Comparison of ENCODE assay signal across 22 cellular contexts in genomic region chr12:87671757-87672156, GRCh38.
DNase-seq lines count a peak whose midpoint lies in the region; ATAC-seq and TF ChIP-seq lines count a peak whose summit lies in the region.
"Had no signal": no experiment of that assay in that cellular context is flagged by ENCODE, and none has a peak within 500 bp of the region (broad histone marks: within the 10 kb centered on the region; RNA-seq: fewer than 3 reads in every experiment).

No MANE protein-coding gene starts in this region.

- no peaks in the 10 kb centered on the region; the same call in 1 of the 2 replicates for H3K9me2 ChIP-seq in GM23338 (ENCODE audit: insufficient read depth)

- TF ChIP-seq CTCF in KMS-11 (conservative IDR thresholded peaks at IDR 0.05; ENCODE audit: low read depth, low read length), result no peak
- TF ChIP-seq CTCF in tibial nerve (IDR thresholded peaks at IDR 0.05), result no peak
- TF ChIP-seq CTCF in GM23338 (conservative IDR thresholded peaks at IDR 0.05; ENCODE audit: low read depth in 2 of 2), result no peak

- H3K27me3 ChIP-seq in KMS-11 (ENCODE audit: insufficient read depth, low read depth) (no peaks in the 10 kb centered on the region), tibial nerve (no peaks in the 10 kb centered on the region), GM23338 (ENCODE audit: insufficient read depth) (no peaks in the 10 kb centered on the region)
- H3K27me3 ChIP-seq: BLaER1 treated with 17β-estradiol and CSF1 and Interleukin-3, amounts not matched to agents 10 nM and 100 nM had no signal

- DNase-seq in EL, result peak; percentile 49
- peak; percentile 10 for DNase-seq in RPMI7951 (ENCODE audit: low read depth)
- DNase-seq in fibroblast of peridontal ligament (ENCODE audit: extremely low read depth), result peak; percentile 31
- no peak for DNase-seq in tibial nerve (ENCODE audit: low spot score in 2 of 2)
- DNase-seq in activated CD4-positive, alpha-beta T cell treated with anti-CD3 and anti-CD28 coated beads, Interleukin-2, amount 50 U/mL, for 1 hour, result no peak
- DNase-seq in GM23338 (ENCODE audit: low spot score), result no peak
- no peak for DNase-seq in stimulated activated naive CD8-positive, alpha-beta T cell treated with anti-CD3 and anti-CD28 coated beads, Interleukin-15, amount 100 ng/mL, for 72 hours
- DNase-seq: CD8-positive, alpha-beta memory T cell; DMS79; H7; HFFc6; NCI-H1694 treated with DMSO at 0.1 percent for 48 hours; NCI-H2107; NCI-H510A treated with DMSO at 0.1 percent for 48 hours; NCI-H774; PC-3; SIG-M5; T-cell had no signal

- H3K27me3 Mint-ChIP-seq in GM23338 (ENCODE audit: insufficient read depth, low read depth, poor library complexity), result peaks cover 2% of the 10 kb centered on the region
- H3K27me3 Mint-ChIP-seq in stimulated activated naive CD8-positive, alpha-beta T cell treated with anti-CD3 and anti-CD28 coated beads, Interleukin-15, amount 100 ng/mL, for 72 hours, result no peaks in the 10 kb centered on the region
- H3K27me3 Mint-ChIP-seq: CD8-positive, alpha-beta memory T cell; T-cell had no signal

- peaks cover 3% of the 10 kb centered on the region; the same call in 1 of the 3 replicates for H3K9me3 Mint-ChIP-seq in GM23338
- peaks cover 3 to 5% of the 10 kb centered on the region in 2 donors for H3K9me3 Mint-ChIP-seq in stimulated activated naive CD8-positive, alpha-beta T cell treated with anti-CD3 and anti-CD28 coated beads, Interleukin-15, amount 100 ng/mL, for 72 hours

- H3K4me2 ChIP-seq in KMS-11 (0 out of 2 replicates have a peak overlapping the region, but pooled peaks have one; percentile 11), GM23338 (no peak overlapping the region)
- H3K4me2 ChIP-seq: BLaER1 treated with 17β-estradiol and CSF1 and Interleukin-3, amounts not matched to agents 10 nM and 100 nM had no signal

- 95 to 97% methylated on average over 4 of the region's 4 CpGs for WGBS in tibial nerve, 2 donors

- H4K20me1 ChIP-seq in KMS-11 (ENCODE audit: insufficient read depth), result no peaks in the 10 kb centered on the region
- no peaks in the 10 kb centered on the region for H4K20me1 ChIP-seq in GM23338 (replicated peaks; ENCODE audit: insufficient read depth)
- H4K20me1 ChIP-seq: BLaER1 treated with 17β-estradiol and CSF1 and Interleukin-3, amounts not matched to agents 10 nM and 100 nM had no signal

- no peak for TF ChIP-seq EP300 in tibial nerve (IDR thresholded peaks at IDR 0.05)

- H3K4me1 ChIP-seq in KMS-11 (ENCODE audit: low read depth, poor library complexity, severe bottlenecking) (peaks cover 11% of the 10 kb centered on the region), tibial nerve (no peaks in the 10 kb centered on the region), GM23338 (ENCODE audit: insufficient read depth) (no peaks in the 10 kb centered on the region)
- H3K4me1 ChIP-seq: BLaER1 treated with 17β-estradiol and CSF1 and Interleukin-3, amounts not matched to agents 10 nM and 100 nM had no signal

- no peak overlapping the region for H3K27ac ChIP-seq in KMS-11
- no peak overlapping the region for H3K27ac ChIP-seq in tibial nerve
- H3K27ac ChIP-seq in GM23338 (ENCODE audit: low read depth), result no peak overlapping the region
- H3K27ac ChIP-seq: BLaER1 treated with 17β-estradiol and CSF1 and Interleukin-3, amounts not matched to agents 10 nM and 100 nM; RWPE1 had no signal

- H3K36me3 Mint-ChIP-seq in GM23338 (ENCODE audit: low read depth), result no peaks in the 10 kb centered on the region
- H3K36me3 Mint-ChIP-seq: CD8-positive, alpha-beta memory T cell; T-cell had no signal

- TF ChIP-seq POLR2A in tibial nerve (IDR thresholded peaks at IDR 0.05), result no peak

- H2AFZ ChIP-seq in KMS-11 (ENCODE audit: low read depth) (no peak overlapping the region), GM23338 (no peak overlapping the region)

- H3K36me3 ChIP-seq in KMS-11 (ENCODE audit: insufficient read depth) (no peaks in the 10 kb centered on the region), tibial nerve (no peaks in the 10 kb centered on the region), GM23338 (ENCODE audit: insufficient read depth) (no peaks in the 10 kb centered on the region)
- H3K36me3 ChIP-seq: BLaER1 treated with 17β-estradiol and CSF1 and Interleukin-3, amounts not matched to agents 10 nM and 100 nM had no signal

- no peaks in the 10 kb centered on the region for H3K79me2 ChIP-seq in KMS-11 (ENCODE audit: insufficient read depth, low read depth)
- no peaks in the 10 kb centered on the region for H3K79me2 ChIP-seq in GM23338 (replicated peaks; ENCODE audit: insufficient read depth)

- no peak overlapping the region for H3K9ac ChIP-seq in KMS-11
- H3K9ac ChIP-seq: BLaER1 treated with 17β-estradiol and CSF1 and Interleukin-3, amounts not matched to agents 10 nM and 100 nM had no signal

- no peak overlapping the region for H3K4me3 Mint-ChIP-seq in GM23338
- no peak overlapping the region for H3K4me3 Mint-ChIP-seq in stimulated activated naive CD8-positive, alpha-beta T cell treated with anti-CD3 and anti-CD28 coated beads, Interleukin-15, amount 100 ng/mL, for 72 hours
- H3K4me3 Mint-ChIP-seq: CD8-positive, alpha-beta memory T cell; HFFc6; T-cell had no signal

- no peaks in the 10 kb centered on the region for H3K4me1 Mint-ChIP-seq in GM23338
- H3K4me1 Mint-ChIP-seq in stimulated activated naive CD8-positive, alpha-beta T cell treated with anti-CD3 and anti-CD28 coated beads, Interleukin-15, amount 100 ng/mL, for 72 hours, result no peaks in the 10 kb centered on the region
- H3K4me1 Mint-ChIP-seq: CD8-positive, alpha-beta memory T cell; T-cell had no signal

- no peaks in the 10 kb centered on the region for H3F3A ChIP-seq in GM23338 (replicated peaks; ENCODE audit: low read depth)

- H3K9me3 ChIP-seq in tibial nerve, result no peaks in the 10 kb centered on the region
- H3K9me3 ChIP-seq: BLaER1 treated with 17β-estradiol and CSF1 and Interleukin-3, amounts not matched to agents 10 nM and 100 nM had no signal

- no peak overlapping the region for H3K27ac Mint-ChIP-seq in GM23338
- H3K27ac Mint-ChIP-seq in stimulated activated naive CD8-positive, alpha-beta T cell treated with anti-CD3 and anti-CD28 coated beads, Interleukin-15, amount 100 ng/mL, for 72 hours, result no peak overlapping the region
- H3K27ac Mint-ChIP-seq: CD8-positive, alpha-beta memory T cell; HFFc6; T-cell had no signal

- ATAC-seq in GM23338, result no peak
- no peak for ATAC-seq in stimulated activated naive CD8-positive, alpha-beta T cell treated with anti-CD3 and anti-CD28 coated beads, Interleukin-15, amount 100 ng/mL, for 72 hours
- ATAC-seq: PC-3, SK-N-SH treated with all-trans-retinoic acid at 6 μM for 48 hours, T-cell had no signal

- H3K4me3 ChIP-seq in KMS-11 (IDR thresholded peaks at IDR 0.05; ENCODE audit: insufficient read depth, low read depth, low read length) (no peak overlapping the region), tibial nerve (no peak overlapping the region), GM23338 (no peak overlapping the region)
- H3K4me3 ChIP-seq: BLaER1 treated with 17β-estradiol and CSF1 and Interleukin-3, amounts not matched to agents 10 nM and 100 nM had no signal

TF ChIP-seq in GM23338, 12 proteins besides CTCF, POLR2A, EP300 and RAD21 (continues in another document):
- no peak for TF ChIP-seq REST (IDR thresholded peaks at IDR 0.05; ENCODE audit: unreplicated experiment)
- no peak for TF ChIP-seq EZH2 (IDR thresholded peaks at IDR 0.05; ENCODE audit: low read depth, unreplicated experiment)

Comparison
In these comparisons a context has a peak if more than half of its experiments do, and no peak if none do; other contexts are left out.
1. DNase-seq: peak in EL (single experiment), RPMI7951 (single experiment) and fibroblast of peridontal ligament (single experiment); none in tibial nerve (0 of 2), activated CD4-positive, alpha-beta T cell treated with anti-CD3 and anti-CD28 coated beads, Interleukin-2, amount 50 U/mL, for 1 hour (single experiment), GM23338 (single experiment) and stimulated activated naive CD8-positive, alpha-beta T cell treated with anti-CD3 and anti-CD28 coated beads, Interleukin-15, amount 100 ng/mL, for 72 hours (0 of 2).